8 cellular contexts compared by ENCODE assay signal in the genomic region with DNA sequence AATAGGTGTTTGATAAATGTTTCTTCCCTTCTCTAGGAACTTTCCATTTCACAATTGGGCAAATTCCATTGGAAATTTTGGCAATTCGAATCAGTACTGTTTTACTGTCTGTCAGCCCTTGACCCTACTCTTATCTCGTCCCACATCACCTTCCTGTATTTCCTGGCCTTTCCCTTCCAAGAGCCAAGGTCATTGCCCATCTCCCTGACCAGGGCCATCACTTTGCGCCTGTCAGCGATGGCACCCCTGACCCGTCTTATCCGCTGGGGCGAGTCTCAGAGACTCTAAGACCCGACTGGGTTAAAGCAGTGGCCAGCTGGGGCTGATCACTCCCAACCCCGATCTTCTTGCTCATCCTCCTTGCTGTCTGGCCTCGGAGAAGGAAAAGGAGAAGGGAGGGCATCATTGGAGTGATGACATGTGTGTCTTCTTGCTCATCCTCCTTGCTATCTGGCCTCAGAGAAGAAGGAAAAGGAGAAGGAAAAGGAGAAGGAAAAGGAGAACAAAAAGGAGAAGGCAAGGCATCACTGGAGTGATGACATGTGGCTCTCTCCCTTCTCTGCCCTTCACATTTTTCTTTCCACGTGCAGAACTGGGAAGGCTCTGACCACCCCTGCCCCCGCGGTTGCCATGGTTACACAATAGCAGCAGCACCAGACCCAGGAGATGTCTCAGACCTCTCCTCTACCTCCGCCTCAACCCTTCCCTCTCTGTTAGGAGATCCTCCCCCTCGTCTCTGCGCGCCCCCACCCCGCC.
A peak's percentile ranks its signal among the peaks of the same experiment; 100 is the strongest.
DNase-seq lines count a peak whose midpoint lies in the region; ATAC-seq and TF ChIP-seq lines count a peak whose summit lies in the region.

No MANE protein-coding gene starts in this region.

- no peak for ATAC-seq in HG03135 (IDR thresholded peaks at IDR 0.05; ENCODE audit: unreplicated experiment)

- peak overlapping the region; percentile 86 for H2AFZ ChIP-seq in neuron (ENCODE audit: low read depth, low read length)

- peaks cover 2% of the 10 kb centered on the region for H3K4me1 ChIP-seq in NT2/D1 (ENCODE audit: insufficient read depth, insufficient read length)
- peaks cover 11% of the 10 kb centered on the region for H3K4me1 ChIP-seq in neuron (ENCODE audit: insufficient read depth, low read length)

- H3K36me3 ChIP-seq in NT2/D1 (ENCODE audit: insufficient read depth, insufficient read length, low read length): no peaks in the 10 kb centered on the region
- H3K36me3 ChIP-seq in neuron (ENCODE audit: insufficient read depth, low read length): no peaks in the 10 kb centered on the region

- H3K4me3 ChIP-seq in AG10803 (ENCODE audit: low read length) (peak overlapping the region; percentile 83), NT2/D1 (ENCODE audit: insufficient read length, low read depth) (peak overlapping the region; percentile 72), fibroblast of mammary gland (ENCODE audit: control insufficient read depth, low read depth, low read length) (peak overlapping the region; percentile 73), neuron (ENCODE audit: low read length) (peak overlapping the region; percentile 67)

- no peak overlapping the region for H3K9ac ChIP-seq in NT2/D1 (ENCODE audit: insufficient read length, low read depth)

- H3K27me3 ChIP-seq in NT2/D1 (ENCODE audit: insufficient read depth, insufficient read length) (peaks cover 40% of the 10 kb centered on the region), neuron (ENCODE audit: insufficient read depth, low read length) (no peaks in the 10 kb centered on the region)

- peak; percentile 40 for DNase-seq in AG10803 (ENCODE audit: low read depth)
- peak; percentile 13 for DNase-seq in NT2/D1 (ENCODE audit: low read depth, low spot score)
- peak; percentile 28 for DNase-seq in fibroblast of mammary gland (ENCODE audit: low read depth)
- DNase-seq in AML-193 (lab: John Stamatoyannopoulos, UW): no peak
- DNase-seq in activated naive CD4-positive, alpha-beta T cell treated with anti-CD3 and anti-CD28 coated beads, Interleukin-2, amount 50 U/mL, for 16 hours: no peak
- no peak for DNase-seq in NK-92 (lab: John Stamatoyannopoulos, UW; ENCODE audit: unreplicated experiment)

- H3K9me3 ChIP-seq in NT2/D1 (ENCODE audit: insufficient read depth, low read length) (peaks cover 5% of the 10 kb centered on the region), neuron (ENCODE audit: low read length) (peaks cover 2% of the 10 kb centered on the region)

- TF ChIP-seq CTCF in AG10803 (conservative IDR thresholded peaks at IDR 0.05; ENCODE audit: low read length): no peak
- no peak for TF ChIP-seq CTCF in fibroblast of mammary gland (conservative IDR thresholded peaks at IDR 0.05; ENCODE audit: control insufficient read depth, insufficient read depth, low read depth, low read length)

Comparison
In these comparisons a context has a peak if more than half of its experiments do, and no peak if none do; other contexts are left out.
1. DNase-seq: peak in AG10803 (single experiment), NT2/D1 (single experiment) and fibroblast of mammary gland (single experiment); none in AML-193 (0 of 2), activated naive CD4-positive, alpha-beta T cell treated with anti-CD3 and anti-CD28 coated beads, Interleukin-2, amount 50 U/mL, for 16 hours (single experiment) and NK-92 (single experiment).
2. Peak in every context shown above with its lines, with median percentiles within 50 percentile points of each other: H3K4me3 ChIP-seq.